ENCODE assay signal across 10 cellular contexts in genomic region chr2:5692561-5693287, GRCh38. TPM values are rescaled to one million over a fixed set of nuclear protein-coding genes. Genes with fewer than 3 reads are reported as not detected.
DNase-seq lines count a peak whose midpoint lies in the region; TF ChIP-seq lines count a peak whose summit lies in the region.
"Had no signal": no experiment of that assay in that cellular context is flagged by ENCODE, and none has a peak within 500 bp of the region (broad histone marks: within the 10 kb centered on the region; RNA-seq: fewer than 3 reads in every experiment).

No MANE protein-coding gene starts in this region.

- no peaks in the 10 kb centered on the region for H3K79me2 ChIP-seq in Karpas-422 (ENCODE audit: low read length)

- TF ChIP-seq CTCF in neural crest cell (conservative IDR thresholded peaks at IDR 0.05) = no peak
- TF ChIP-seq CTCF in Peyer's patch (IDR thresholded peaks at IDR 0.05) = no peak

- no peaks in the 10 kb centered on the region for H3K9me3 ChIP-seq in Karpas-422 (ENCODE audit: low read length)
- H3K9me3 ChIP-seq in Peyer's patch = peaks cover 0 to 9% (median 0%) of the 10 kb centered on the region in 4 donors

- H3K27me3 ChIP-seq in Karpas-422 (ENCODE audit: low read length) (no peaks in the 10 kb centered on the region), Peyer's patch (peaks cover 0 to 47% of the 10 kb centered on the region in 2 donors)

- peaks cover 30% of the 10 kb centered on the region for H3K4me1 Mint-ChIP-seq in neural crest cell

- H4K20me1 ChIP-seq in Karpas-422 (ENCODE audit: insufficient read depth, low read depth, low read length) = no peaks in the 10 kb centered on the region

- no peak for TF ChIP-seq POLR2A in Peyer's patch (IDR thresholded peaks at IDR 0.05)

- peak overlapping the region; percentile 99 for H3K27ac Mint-ChIP-seq in neural crest cell (ENCODE audit: unreplicated experiment)

- H3K9me2 ChIP-seq in Karpas-422 (replicated peaks; ENCODE audit: insufficient read depth, low read length) = no peaks in the 10 kb centered on the region

- H3K4me1 ChIP-seq in Karpas-422 (ENCODE audit: low read length) (no peaks in the 10 kb centered on the region), Peyer's patch (peaks cover 0 to 28% (median 0%) of the 10 kb centered on the region in 4 donors)

- peaks cover 31% of the 10 kb centered on the region for H3K36me3 Mint-ChIP-seq in neural crest cell (ENCODE audit: low read depth)

- H3K27me3 Mint-ChIP-seq in neural crest cell (ENCODE audit: low read depth) = peaks cover 26% of the 10 kb centered on the region

- H3K27ac ChIP-seq in Karpas-422 (ENCODE audit: low read length) (no peak overlapping the region), Peyer's patch (peak overlapping the region in 1 of 4 donors; percentile 50)

- H3K4me3 Mint-ChIP-seq in neural crest cell = peak overlapping the region; percentile 100

- H3K9me3 Mint-ChIP-seq in neural crest cell = no peaks in the 10 kb centered on the region

- peak; percentile 72 for DNase-seq in DMS53 (lab: John Stamatoyannopoulos, UW)
- DNase-seq in NCI-H1105 (lab: John Stamatoyannopoulos, UW) = peak; percentile 16
- peak; percentile 65 for DNase-seq in ecto neural progenitor cell (ENCODE audit: low spot score)
- DNase-seq in neural crest cell (ENCODE audit: low read depth, low spot score) = peak; percentile 45
- no peak for DNase-seq in GF-D8 (lab: John Stamatoyannopoulos, UW)
- DNase-seq in Karpas-422 = no peak
- no peak for DNase-seq in Peyer's patch
- DNase-seq in NOMO-1 (lab: John Stamatoyannopoulos, UW; ENCODE audit: unreplicated experiment in 2 of 2) = no peak
- DNase-seq: activated CD4-positive, alpha-beta T cell treated with anti-CD3 and anti-CD28 coated beads for 4 hours had no signal

- H3K9ac ChIP-seq in Karpas-422 (ENCODE audit: low read length) = no peak overlapping the region

- H3K4me3 ChIP-seq in Karpas-422 (ENCODE audit: low read length) (no peak overlapping the region), Peyer's patch (peak overlapping the region in 1 of 4 donors; percentile 38)

- no peak overlapping the region for H2AFZ ChIP-seq in Karpas-422 (ENCODE audit: low read length)

- H3K36me3 ChIP-seq in Karpas-422 (ENCODE audit: insufficient read depth, low read length) (no peaks in the 10 kb centered on the region), Peyer's patch (no peaks in the 10 kb centered on the region)

- no peak overlapping the region for H3K4me2 ChIP-seq in Karpas-422 (ENCODE audit: low read depth, low read length, poor library complexity, severe bottlenecking)

RNA-seq across cellular contexts. Expression of gene SOX11, which starts 0.5 kb away (rescaled TPM):
- total RNA-seq in neural crest cell = 197 and 201 TPM in 2 replicates
- not detected in 2 replicates for total RNA-seq in Karpas-422 (2014; rRNA removed; shearing (Covaris generic); ENCODE audit: low replicate concordance)
- not detected for total RNA-seq in Peyer's patch
- total RNA-seq: posterior vena cava had no signal

Comparison
In these comparisons a context has a peak if more than half of its experiments do, and no peak if none do; other contexts are left out.
1. DNase-seq: peak in DMS53 (single experiment), NCI-H1105 (single experiment), ecto neural progenitor cell (single experiment) and neural crest cell (single experiment); none in GF-D8 (single experiment), Karpas-422 (single experiment), Peyer's patch (0 of 3) and NOMO-1 (0 of 2).
2. RNA of gene SOX11, which starts 0.5 kb away (total RNA-seq): 197 to 201 TPM in neural crest cell; not detected in Karpas-422 and not detected in Peyer's patch; every median in the first group is over 100 times any median in the second.